ENCODE assay signal across 24 cellular contexts in the genomic region with DNA sequence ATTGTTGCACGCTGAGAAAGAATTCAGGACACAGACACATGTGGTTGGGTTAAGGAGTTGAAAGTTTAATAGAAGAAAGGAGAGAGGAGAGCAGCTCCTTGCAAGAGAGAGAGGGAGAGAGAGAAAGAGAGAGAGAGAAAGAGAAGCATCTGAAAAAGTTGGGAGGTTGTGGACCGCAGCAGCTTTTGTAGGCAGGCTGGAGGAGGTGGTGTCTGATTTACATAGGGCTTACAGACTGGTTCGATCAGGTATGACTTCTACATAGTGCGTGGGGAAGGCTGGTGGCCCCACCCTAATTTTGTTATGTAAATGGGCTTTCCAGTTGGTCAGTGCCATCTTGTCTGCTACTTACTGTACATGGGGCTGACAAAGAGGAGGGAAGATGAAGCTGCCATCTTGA. TPM values are rescaled to one million over a fixed set of nuclear protein-coding genes. Genes with fewer than 3 reads are reported as not detected.
"Had no signal": no experiment of that assay in that cellular context is flagged by ENCODE, and none has a peak within 500 bp of the region (broad histone marks: within the 10 kb centered on the region; RNA-seq: fewer than 3 reads in every experiment).

No MANE protein-coding gene starts in this region.

- H3K4me1 Mint-ChIP-seq: activated CD4-positive, alpha-beta T cell treated with anti-CD3 and anti-CD28 coated beads, Interleukin-2, amount 10 ng/mL, durations not matched to agents 24 days and 14 days; stimulated activated naive CD8-positive, alpha-beta T cell treated with anti-CD3 and anti-CD28 coated beads, Interleukin-15, amount 100 ng/mL, for 72 hours had no signal

- H3K36me3 ChIP-seq: brain microvascular endothelial cell, gastroesophageal sphincter, heart left ventricle, suprapubic skin, upper lobe of right lung had no signal

- H3K9me3 Mint-ChIP-seq: activated CD4-positive, alpha-beta T cell treated with anti-CD3 and anti-CD28 coated beads, Interleukin-2, amount 10 ng/mL, durations not matched to agents 24 days and 14 days; activated CD8-positive, alpha-beta T cell treated with anti-CD3 and anti-CD28 coated beads for 36 hours; activated T-cell treated with anti-CD3 and anti-CD28 coated beads, Interleukin-2, amount 50 U/mL, for 24 hours; activated T-helper 2 cell treated with anti-CD3 and anti-CD28 coated beads, Interferon-gamma antibody, Interleukin-2, Interleukin-4, amounts not matched to agents 10 μg/mL and 5 μg/mL and 100 μg/mL, durations not matched to agents 14 hours and 24 hours and 36 hours; stimulated activated naive CD8-positive, alpha-beta T cell treated with anti-CD3 and anti-CD28 coated beads, Interleukin-15, amount 100 ng/mL, for 72 hours had no signal

- DNase-seq: activated CD4-positive, alpha-beta T cell treated with anti-CD3 and anti-CD28 coated beads, Interleukin-2, amount 10 ng/mL, durations not matched to agents 24 days and 14 days; activated CD8-positive, alpha-beta T cell treated with anti-CD3 and anti-CD28 coated beads for 36 hours; activated naive CD4-positive, alpha-beta T cell treated with Interleukin-2 at 50 U/mL for 16 hours; activated T-cell treated with anti-CD3 and anti-CD28 coated beads, Interleukin-2, amount 50 U/mL, for 24 hours; anterior cingulate cortex; brain microvascular endothelial cell; central memory CD4-positive, alpha-beta T cell; cortex of kidney; heart left ventricle; nephron progenitor cell; nucleus accumbens; stimulated activated CD4-positive, alpha-beta T cell treated with anti-CD3 and anti-CD28 coated beads, Interleukin-4, amount 100 ng/mL, for 1 hour; stimulated activated naive CD8-positive, alpha-beta T cell treated with anti-CD3 and anti-CD28 coated beads, Interleukin-15, amount 100 ng/mL, for 72 hours; T-helper 1 cell; T1000; upper lobe of right lung had no signal

- H3K27ac Mint-ChIP-seq: activated CD4-positive, alpha-beta T cell treated with anti-CD3 and anti-CD28 coated beads, Interleukin-2, amount 10 ng/mL, durations not matched to agents 24 days and 14 days; activated CD8-positive, alpha-beta T cell treated with anti-CD3 and anti-CD28 coated beads for 36 hours; activated T-cell treated with anti-CD3 and anti-CD28 coated beads, Interleukin-2, amount 50 U/mL, for 24 hours; activated T-helper 2 cell treated with anti-CD3 and anti-CD28 coated beads, Interferon-gamma antibody, Interleukin-2, Interleukin-4, amounts not matched to agents 10 μg/mL and 5 μg/mL and 100 μg/mL, durations not matched to agents 14 hours and 24 hours and 36 hours; nephron progenitor cell; stimulated activated naive CD8-positive, alpha-beta T cell treated with anti-CD3 and anti-CD28 coated beads, Interleukin-15, amount 100 ng/mL, for 72 hours had no signal

- H3K4me1 ChIP-seq: gastroesophageal sphincter, suprapubic skin, upper lobe of right lung had no signal

- H3K4me3 Mint-ChIP-seq: activated CD4-positive, alpha-beta T cell treated with anti-CD3 and anti-CD28 coated beads, Interleukin-2, amount 10 ng/mL, durations not matched to agents 24 days and 14 days; activated CD8-positive, alpha-beta T cell treated with anti-CD3 and anti-CD28 coated beads for 36 hours; activated T-cell treated with anti-CD3 and anti-CD28 coated beads, Interleukin-2, amount 50 U/mL, for 24 hours; nephron progenitor cell; stimulated activated naive CD8-positive, alpha-beta T cell treated with anti-CD3 and anti-CD28 coated beads, Interleukin-15, amount 100 ng/mL, for 72 hours had no signal

- H3K4me3 ChIP-seq: gastroesophageal sphincter, heart left ventricle, lung, smooth muscle cell, suprapubic skin, upper lobe of right lung had no signal

- H3K27me3 ChIP-seq: brain microvascular endothelial cell, gastroesophageal sphincter, heart left ventricle, suprapubic skin, upper lobe of right lung had no signal

- H3K27ac ChIP-seq: brain microvascular endothelial cell, gastroesophageal sphincter, heart left ventricle, suprapubic skin, upper lobe of right lung had no signal

- H3K27me3 Mint-ChIP-seq: activated CD4-positive, alpha-beta T cell treated with anti-CD3 and anti-CD28 coated beads, Interleukin-2, amount 10 ng/mL, durations not matched to agents 24 days and 14 days; activated CD8-positive, alpha-beta T cell treated with anti-CD3 and anti-CD28 coated beads for 36 hours; stimulated activated naive CD8-positive, alpha-beta T cell treated with anti-CD3 and anti-CD28 coated beads, Interleukin-15, amount 100 ng/mL, for 72 hours had no signal

- H3K9me3 ChIP-seq: gastroesophageal sphincter, heart left ventricle, suprapubic skin, upper lobe of right lung had no signal

- ATAC-seq: activated CD8-positive, alpha-beta T cell treated with anti-CD3 and anti-CD28 coated beads for 36 hours; gastroesophageal sphincter; heart left ventricle; left lobe of liver; sciatic nerve; stimulated activated naive CD8-positive, alpha-beta T cell treated with anti-CD3 and anti-CD28 coated beads, Interleukin-15, amount 100 ng/mL, for 72 hours; upper lobe of right lung had no signal

RNA-seq across cellular contexts. Expression of gene GYG2, which starts 27.5 kb away (rescaled TPM):
- total RNA-seq: activated CD4-positive, alpha-beta T cell treated with anti-CD3 and anti-CD28 coated beads, Interleukin-2, amount 10 ng/mL, durations not matched to agents 24 days and 14 days; activated CD8-positive, alpha-beta T cell treated with anti-CD3 and anti-CD28 coated beads for 36 hours; activated T-helper 2 cell treated with anti-CD3 and anti-CD28 coated beads, Interferon-gamma antibody, Interleukin-2, Interleukin-4, amounts not matched to agents 10 μg/mL and 5 μg/mL and 100 μg/mL, durations not matched to agents 14 hours and 24 hours and 36 hours had no signal
- polyA plus RNA-seq: keratinocyte had no signal

RNA-seq across cellular contexts. Expression of gene XG, which starts 49.4 kb away (rescaled TPM):
- total RNA-seq: activated CD4-positive, alpha-beta T cell treated with anti-CD3 and anti-CD28 coated beads, Interleukin-2, amount 10 ng/mL, durations not matched to agents 24 days and 14 days; activated CD8-positive, alpha-beta T cell treated with anti-CD3 and anti-CD28 coated beads for 36 hours; activated T-helper 2 cell treated with anti-CD3 and anti-CD28 coated beads, Interferon-gamma antibody, Interleukin-2, Interleukin-4, amounts not matched to agents 10 μg/mL and 5 μg/mL and 100 μg/mL, durations not matched to agents 14 hours and 24 hours and 36 hours; left lobe of liver had no signal
